In genomic region chr9:8179381-8180053, GRCh38 we compare ENCODE assay signal across 30 cellular contexts.
DNase-seq lines count a peak whose midpoint lies in the region; ATAC-seq lines count a peak whose summit lies in the region.
"Had no signal": no experiment of that assay in that cellular context is flagged by ENCODE, and none has a peak within 500 bp of the region (broad histone marks: within the 10 kb centered on the region; RNA-seq: fewer than 3 reads in every experiment).

No MANE protein-coding gene starts in this region.

- H3K36me3 Mint-ChIP-seq in activated T-cell treated with anti-CD3 and anti-CD28 coated beads, Interleukin-2, amount 50 U/mL, for 72 hours (ENCODE audit: insufficient read depth in 2 of 2) = no peaks in the 10 kb centered on the region
- H3K36me3 Mint-ChIP-seq: activated CD8-positive, alpha-beta memory T cell treated with anti-CD3 and anti-CD28 coated beads, Interleukin-2, amount 10 ng/mL, durations not matched to agents 7 days and 5 days; CD14-positive monocyte had no signal

- H3K27ac Mint-ChIP-seq in activated T-cell treated with anti-CD3 and anti-CD28 coated beads, Interleukin-2, amount 50 U/mL, for 72 hours = no peak overlapping the region
- H3K27ac Mint-ChIP-seq: activated CD8-positive, alpha-beta memory T cell treated with anti-CD3 and anti-CD28 coated beads, Interleukin-2, amount 10 ng/mL, durations not matched to agents 7 days and 5 days; CD14-positive monocyte; T-helper 1 cell treated with Interleukin-12 subunit alpha and Interleukin-12 subunit beta and Interleukin-4 antibody, amounts not matched to agents 30 μg/mL and 1 μg/mL, for 36 hours had no signal

- no peaks in the 10 kb centered on the region for H3K9me3 Mint-ChIP-seq in activated T-cell treated with anti-CD3 and anti-CD28 coated beads, Interleukin-2, amount 50 U/mL, for 72 hours
- H3K9me3 Mint-ChIP-seq: activated T-cell treated with anti-CD3 and anti-CD28 coated beads, Interleukin-2, amount 50 U/mL, for 4 hours; T-helper 1 cell treated with Interleukin-12 subunit alpha and Interleukin-12 subunit beta and Interleukin-4 antibody, amounts not matched to agents 30 μg/mL and 1 μg/mL, for 36 hours had no signal

- no peak overlapping the region for H3K4me3 Mint-ChIP-seq in activated T-cell treated with anti-CD3 and anti-CD28 coated beads, Interleukin-2, amount 50 U/mL, for 72 hours
- H3K4me3 Mint-ChIP-seq: activated CD8-positive, alpha-beta memory T cell treated with anti-CD3 and anti-CD28 coated beads, Interleukin-2, amount 10 ng/mL, durations not matched to agents 7 days and 5 days; activated T-cell treated with anti-CD3 and anti-CD28 coated beads, Interleukin-2, amount 50 U/mL, for 4 hours; CD14-positive monocyte; T-helper 1 cell treated with Interleukin-12 subunit alpha and Interleukin-12 subunit beta and Interleukin-4 antibody, amounts not matched to agents 30 μg/mL and 1 μg/mL, for 36 hours had no signal

- DNase-seq in NCI-H1105 treated with DMSO at 0.1 percent for 48 hours (lab: John Stamatoyannopoulos, UW) (peak; percentile 42), NCI-H1105 (lab: John Stamatoyannopoulos, UW) (no peak), NCI-H748 (lab: John Stamatoyannopoulos, UW; ENCODE audit: unreplicated experiment) (peak; percentile 91), globus pallidus (ENCODE audit: low spot score) (peak; percentile 80), substantia nigra (lab: John Stamatoyannopoulos, UW) (peak in 2 of 49 donors; percentile 4), HuH-7.5 (ENCODE audit: low spot score) (no peak)
- no peak for DNase-seq in activated T-cell treated with anti-CD3 and anti-CD28 coated beads, Interleukin-2, amount 50 U/mL, for 72 hours
- DNase-seq: activated CD4-positive, alpha-beta T cell treated with anti-CD3 and anti-CD28 coated beads, Interleukin-2, amount 50 U/mL, for 4 hours; activated CD8-positive, alpha-beta memory T cell treated with anti-CD3 and anti-CD28 coated beads, Interleukin-2, amount 10 ng/mL, durations not matched to agents 7 days and 5 days; activated T-cell treated with anti-CD3 and anti-CD28 coated beads, Interleukin-2, amount 50 U/mL, for 4 hours; Calu3; DND-41; glutamatergic neuron; GM23248; left lung; mesendoderm; NCI-H1048; NCI-H2029 treated with DMSO at 0.1 percent for 48 hours; NCI-H446; PC-3; sigmoid colon; stimulated activated CD4-positive, alpha-beta T cell treated with anti-CD3 and anti-CD28 coated beads, Interleukin-4, amount 100 ng/mL, for 1 hour; trophoblast cell had no signal

- no peak for ATAC-seq in GM18907 (IDR thresholded peaks at IDR 0.05; ENCODE audit: unreplicated experiment)
- no peak for ATAC-seq in activated T-cell treated with anti-CD3 and anti-CD28 coated beads, Interleukin-2, amount 50 U/mL, for 72 hours (replicated peaks in 1 of 2)
- ATAC-seq: activated CD8-positive, alpha-beta memory T cell treated with anti-CD3 and anti-CD28 coated beads, Interleukin-2, amount 10 ng/mL, durations not matched to agents 7 days and 5 days; activated T-cell treated with anti-CD3 and anti-CD28 coated beads, Interleukin-2, amount 50 U/mL, for 4 hours; left lung; PC-3 had no signal

- no peaks in the 10 kb centered on the region for H3K4me1 Mint-ChIP-seq in activated T-cell treated with anti-CD3 and anti-CD28 coated beads, Interleukin-2, amount 50 U/mL, for 72 hours (ENCODE audit: low read depth)
- H3K4me1 Mint-ChIP-seq: activated CD8-positive, alpha-beta memory T cell treated with anti-CD3 and anti-CD28 coated beads, Interleukin-2, amount 10 ng/mL, durations not matched to agents 7 days and 5 days; CD14-positive monocyte had no signal

- peaks cover 6% of the 10 kb centered on the region for H3K27me3 Mint-ChIP-seq in activated T-cell treated with anti-CD3 and anti-CD28 coated beads, Interleukin-2, amount 50 U/mL, for 72 hours (ENCODE audit: low read depth)

- H3K27ac ChIP-seq in substantia nigra (ENCODE audit: low read depth, low read length, poor library complexity, severe bottlenecking) = peak overlapping the region; percentile 44
- H3K27ac ChIP-seq: 22Rv1, cardiac muscle cell, GM23248, left lung, neutrophil, sigmoid colon, SK-N-MC had no signal

Comparison
In these comparisons a context has a peak if more than half of its experiments do, and no peak if none do; other contexts are left out.
1. DNase-seq: peak in NCI-H1105 treated with DMSO at 0.1 percent for 48 hours (single experiment), NCI-H748 (single experiment) and globus pallidus (single experiment); none in NCI-H1105 (single experiment), activated T-cell treated with anti-CD3 and anti-CD28 coated beads, Interleukin-2, amount 50 U/mL, for 72 hours (0 of 2) and HuH-7.5 (single experiment).